9 cellular contexts compared by ENCODE assay signal in genomic region chr4:83639849-83640493, GRCh38.
DNase-seq lines count a peak whose midpoint lies in the region; ATAC-seq, FAIRE-seq and TF ChIP-seq lines count a peak whose summit lies in the region.
"Had no signal": no experiment of that assay in that cellular context is flagged by ENCODE, and none has a peak within 500 bp of the region (broad histone marks: within the 10 kb centered on the region; RNA-seq: fewer than 3 reads in every experiment).

No MANE protein-coding gene starts in this region.

- DNase-seq in D341Med (ENCODE audit: low spot score) (peak; percentile 54), RCC 7860 (ENCODE audit: low spot score) (peak; percentile 55), glutamatergic neuron (no peak), progenitor cell of endocrine pancreas (ENCODE audit: low spot score, unreplicated experiment) (peak; percentile 49)
- peak; percentile 70 for DNase-seq in Jurkat, Clone E6-1 (ENCODE audit: low read depth, low spot score)
- DNase-seq in activated naive CD4-positive, alpha-beta T cell treated with anti-CD3 and anti-CD28 coated beads, Interleukin-2, amount 50 U/mL, for 72 hours (ENCODE audit: low spot score in 2 of 2), result peak in 1 of 2 donors; percentile 63
- DNase-seq: activated naive CD8-positive, alpha-beta T cell treated with anti-CD3 and anti-CD28 coated beads, Interleukin-2, amount 10 ng/mL, durations not matched to agents 7 days and 5 days had no signal

- H3K4me3 Mint-ChIP-seq in glutamatergic neuron (ENCODE audit: unreplicated experiment) (no peak overlapping the region), progenitor cell of endocrine pancreas (ENCODE audit: low read depth) (no peak overlapping the region)
- H3K4me3 Mint-ChIP-seq: activated naive CD8-positive, alpha-beta T cell treated with anti-CD3 and anti-CD28 coated beads, Interleukin-2, amount 10 ng/mL, durations not matched to agents 7 days and 5 days had no signal

- H3K36me3 Mint-ChIP-seq in activated naive CD4-positive, alpha-beta T cell treated with anti-CD3 and anti-CD28 coated beads, Interleukin-2, amount 50 U/mL, for 72 hours, result no peaks in the 10 kb centered on the region
- no peaks in the 10 kb centered on the region for H3K36me3 Mint-ChIP-seq in glutamatergic neuron (ENCODE audit: unreplicated experiment)
- no peaks in the 10 kb centered on the region for H3K36me3 Mint-ChIP-seq in progenitor cell of endocrine pancreas (ENCODE audit: insufficient read depth)
- H3K36me3 Mint-ChIP-seq: activated naive CD8-positive, alpha-beta T cell treated with anti-CD3 and anti-CD28 coated beads, Interleukin-2, amount 10 ng/mL, durations not matched to agents 7 days and 5 days had no signal

- H3K9me3 Mint-ChIP-seq in activated naive CD4-positive, alpha-beta T cell treated with anti-CD3 and anti-CD28 coated beads, Interleukin-2, amount 50 U/mL, for 72 hours, result no peaks in the 10 kb centered on the region
- H3K9me3 Mint-ChIP-seq in glutamatergic neuron (ENCODE audit: unreplicated experiment), result no peaks in the 10 kb centered on the region
- H3K9me3 Mint-ChIP-seq in progenitor cell of endocrine pancreas (ENCODE audit: low read depth), result no peaks in the 10 kb centered on the region
- H3K9me3 Mint-ChIP-seq: activated naive CD8-positive, alpha-beta T cell treated with anti-CD3 and anti-CD28 coated beads, Interleukin-2, amount 10 ng/mL, durations not matched to agents 7 days and 5 days had no signal

- no peaks in the 10 kb centered on the region for H3K4me1 Mint-ChIP-seq in glutamatergic neuron (ENCODE audit: low read depth, unreplicated experiment)
- peaks cover 1% of the 10 kb centered on the region for H3K4me1 Mint-ChIP-seq in progenitor cell of endocrine pancreas (ENCODE audit: low read depth)

- H3K4me3 ChIP-seq in Jurkat, Clone E6-1 (ENCODE audit: low read length), result no peak overlapping the region

- H3K27ac Mint-ChIP-seq in activated naive CD4-positive, alpha-beta T cell treated with anti-CD3 and anti-CD28 coated beads, Interleukin-2, amount 50 U/mL, for 72 hours, result no peak overlapping the region
- no peak overlapping the region for H3K27ac Mint-ChIP-seq in glutamatergic neuron (ENCODE audit: unreplicated experiment)
- H3K27ac Mint-ChIP-seq in progenitor cell of endocrine pancreas, result no peak overlapping the region
- H3K27ac Mint-ChIP-seq: activated naive CD8-positive, alpha-beta T cell treated with anti-CD3 and anti-CD28 coated beads, Interleukin-2, amount 10 ng/mL, durations not matched to agents 7 days and 5 days had no signal

- peak; percentile 72 for FAIRE-seq in RCC 7860 (lab: Jason Lieb, UNC)

- ATAC-seq in GM19463 (IDR thresholded peaks at IDR 0.05; ENCODE audit: unreplicated experiment), result peak; percentile 71
- ATAC-seq in activated naive CD4-positive, alpha-beta T cell treated with anti-CD3 and anti-CD28 coated beads, Interleukin-2, amount 50 U/mL, for 72 hours, result peak; percentile 64 to 67
- no peak for ATAC-seq in HG03196 (IDR thresholded peaks at IDR 0.05; ENCODE audit: unreplicated experiment)

- TF ChIP-seq CTCF in glutamatergic neuron (IDR thresholded peaks at IDR 0.05; ENCODE audit: partially characterized antibody, unreplicated experiment), result peak; percentile 85
- peak; percentile 85 for TF ChIP-seq CTCF in progenitor cell of endocrine pancreas (IDR thresholded peaks at IDR 0.05; ENCODE audit: unreplicated experiment)

- H3K27me3 Mint-ChIP-seq in glutamatergic neuron (ENCODE audit: unreplicated experiment) (peaks cover 2% of the 10 kb centered on the region), progenitor cell of endocrine pancreas (peaks cover 10% of the 10 kb centered on the region)
